Comparison of ENCODE assay signal across 17 cellular contexts in the genomic region with DNA sequence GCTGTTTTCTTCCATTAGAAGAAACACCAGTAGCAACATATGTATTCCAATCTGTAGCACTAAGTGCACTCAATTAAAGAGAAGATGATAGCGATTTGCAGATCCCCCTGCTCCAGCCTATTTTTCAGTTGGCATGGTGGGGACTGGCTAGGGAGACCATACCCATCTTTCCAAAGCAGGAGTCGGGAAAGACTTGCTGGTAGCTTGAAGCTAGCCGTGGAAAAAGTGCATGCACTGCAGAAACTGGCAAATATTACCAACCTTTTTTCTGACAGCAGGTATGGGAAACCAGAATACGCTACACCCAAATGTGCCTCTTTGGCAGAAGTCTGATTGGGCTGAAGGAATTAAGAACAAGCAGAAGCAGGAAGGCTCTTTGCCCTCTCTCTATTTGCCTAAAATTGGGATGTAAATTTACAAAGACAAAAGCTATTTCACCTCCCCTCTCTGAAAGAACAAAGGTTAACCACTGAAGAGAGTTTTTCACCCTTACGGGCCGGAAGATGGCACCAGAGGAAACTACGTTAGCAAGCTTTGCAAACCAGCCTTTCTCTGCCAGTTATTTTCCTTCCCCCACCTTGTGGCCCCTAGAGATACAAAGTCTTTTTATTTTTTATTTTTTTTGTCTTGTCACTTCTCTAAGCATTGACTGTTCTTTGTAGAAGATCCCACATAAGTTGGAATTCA.
DNase-seq lines count a peak whose midpoint lies in the region; ATAC-seq, FAIRE-seq and TF ChIP-seq lines count a peak whose summit lies in the region.
"Had no signal": no experiment of that assay in that cellular context is flagged by ENCODE, and none has a peak within 500 bp of the region (broad histone marks: within the 10 kb centered on the region; RNA-seq: fewer than 3 reads in every experiment).

No MANE protein-coding gene starts in this region.

- peaks cover 18% of the 10 kb centered on the region for H3K4me1 ChIP-seq in HepG2 (ENCODE audit: insufficient read depth, low read length)
- H3K4me1 ChIP-seq: left lung, psoas muscle had no signal

- no peak overlapping the region for H3K27ac ChIP-seq in VCaP
- no peak overlapping the region for H3K27ac ChIP-seq in HepG2 (ENCODE audit: extremely low read length, insufficient read depth, low read length)
- H3K27ac ChIP-seq: left lung, psoas muscle, SK-N-MC had no signal

- no peaks in the 10 kb centered on the region for H3K79me2 ChIP-seq in HepG2 (ENCODE audit: insufficient read depth, low read length)

- TF ChIP-seq RAD21 in HepG2 (CRISPR knock-in tag; IDR thresholded peaks at IDR 0.05) = no peak

- WGBS in HepG2 (ENCODE audit: low lambda C conversion rate) = 9% methylated on average over 7 of the region's 7 CpGs

- H3K9ac ChIP-seq in HepG2 (ENCODE audit: insufficient read depth, low read depth, low read length) = no peak overlapping the region

- H3K36me3 ChIP-seq in GM06990 (ENCODE audit: control insufficient read depth, insufficient read depth, low read length) (no peaks in the 10 kb centered on the region), HepG2 (replicated peaks in 1 of 2; ENCODE audit: control insufficient read depth in 1 of 2, insufficient read depth in 2 of 2, low read length in 2 of 2) (no peaks in the 10 kb centered on the region)
- H3K36me3 ChIP-seq: left lung had no signal

- intact Hi-C loops in HepG2 (cut with micrococcal nuclease; ENCODE audit: unreplicated experiment) = loop anchor here (1.0 to 2.0 kb wide), 2 partner anchors 13 to 875 kb away; no protein-coding TSS in a partner anchor

- no peak overlapping the region for H2AFZ ChIP-seq in HepG2 (ENCODE audit: low read length)

- BruUV-seq in HepG2 (replicated peaks; lab: Mats Ljungman, UMichigan) = no TSS peak

- TF ChIP-seq CTCF in GM06990 (IDR thresholded peaks at IDR 0.05; ENCODE audit: insufficient read depth, low read length, poor library complexity, severe bottlenecking) (peak; percentile 20), VCaP (conservative IDR thresholded peaks at IDR 0.05) (0 out of 2 replicates have a peak, but pooled peaks have one; percentile 15), HepG2 (CRISPR knock-in tag; IDR thresholded peaks at IDR 0.05) (peak; percentile 65)

- no peaks in the 10 kb centered on the region for H4K20me1 ChIP-seq in HepG2 (ENCODE audit: insufficient read depth, low read length)

- POLR2A ChIA-PET in HepG2 (lab: Yijun Ruan, JAX) = no interaction called here

- ATAC-seq in HepG2 (peak; percentile 86), GM21381 (IDR thresholded peaks at IDR 0.05; ENCODE audit: unreplicated experiment) (no peak), GM18873 (IDR thresholded peaks at IDR 0.05; ENCODE audit: low FRiP score, unreplicated experiment) (no peak)
- ATAC-seq: esophagus mucosa; left lung; psoas muscle; stimulated activated naive CD8-positive, alpha-beta T cell treated with anti-CD3 and anti-CD28 coated beads, Interleukin-15, amount 100 ng/mL, for 72 hours had no signal

- peak overlapping the region; percentile 19; the same call in 1 of the 2 replicates for H3K4me2 ChIP-seq in HepG2 (ENCODE audit: low read depth, low read length)

- CTCF ChIA-PET in HepG2 (lab: Yijun Ruan, JAX; ENCODE audit: low intra/inter-chr PET ratio, low total read pairs) = interaction anchor here (1.7 kb wide), 1 partner anchor 876 kb away, joined by 8 read pairs; no protein-coding TSS in a partner anchor

- H3K27me3 ChIP-seq in GM06990 (replicated peaks; ENCODE audit: control insufficient read depth, insufficient read depth, low read length) (no peaks in the 10 kb centered on the region), HepG2 (ENCODE audit: control insufficient read depth in 1 of 2, insufficient read depth in 2 of 2, low read length in 2 of 2) (no peaks in the 10 kb centered on the region)
- H3K27me3 ChIP-seq: left lung had no signal

- H3K4me3 ChIP-seq in GM06990 (replicated peaks; ENCODE audit: low read depth, low read length) (no peak overlapping the region), HepG2 (replicated peaks in 1 of 3; ENCODE audit: insufficient read depth in 1 of 3, low read depth in 2 of 3, low read length in 3 of 3) (no peak overlapping the region)
- H3K4me3 ChIP-seq in Jurkat, Clone E6-1 (ENCODE audit: low read length) = no peak overlapping the region
- H3K4me3 ChIP-seq: left lung, psoas muscle, SK-N-MC had no signal

- no peak for TF ChIP-seq POLR2A in HepG2 (IDR thresholded peaks at IDR 0.05; ENCODE audit: insufficient read depth in 1 of 2, low read depth in 2 of 2, low read length in 2 of 2)

- TF ChIP-seq EP300 in HepG2 (IDR thresholded peaks at IDR 0.05; ENCODE audit: low read depth in 2 of 2, low read length in 2 of 2) = peak in 1 of 2 experiments; percentile 3; a peak in 1 of 4 replicates
- no peak for TF ChIP-seq EP300 in HepG2 (CRISPR knock-in tag; IDR thresholded peaks at IDR 0.05; ENCODE audit: borderline replicate concordance)

- in situ Hi-C loops in HepG2 (cut with HindIII; ENCODE audit: extremely low pct_ligation_motif_present, low pct_unique_long_range_greater_than_20kb) = loop anchor here (10.0 kb wide), 1 partner anchor 873 kb away; no protein-coding TSS in a partner anchor

- DNase-seq in GM06990 (ENCODE audit: extremely low read depth, insufficient read length) (no peak), HepG2 (ENCODE audit: low spot score) (peak; percentile 51), DMS79 treated with DMSO at 0.1 percent for 48 hours (lab: John Stamatoyannopoulos, UW) (no peak), COR-L47 (lab: John Stamatoyannopoulos, UW) (no peak)
- peak; percentile 53 for DNase-seq in Jurkat, Clone E6-1 (ENCODE audit: low read depth, low spot score)
- DNase-seq: activated gamma-delta T cell treated with Interleukin-2 at 50 U/mL for 16 hours; cortex of kidney; left lung; naive B cell; psoas muscle; stimulated activated naive CD8-positive, alpha-beta T cell treated with anti-CD3 and anti-CD28 coated beads, Interleukin-15, amount 100 ng/mL, for 72 hours had no signal

- no peaks in the 10 kb centered on the region for H3K9me3 ChIP-seq in HepG2 (ENCODE audit: low read length)
- H3K9me3 ChIP-seq: psoas muscle had no signal

- FAIRE-seq in HepG2 (lab: Jason Lieb, UNC) = peak; percentile 81
- FAIRE-seq: astrocyte had no signal

TF ChIP-seq in HepG2, 621 proteins besides CTCF, POLR2A, EP300 and RAD21 (continues in another document):
- no peak for TF ChIP-seq ZNF362 (CRISPR knock-in tag; IDR thresholded peaks at IDR 0.05; ENCODE audit: borderline replicate concordance)
- no peak for TF ChIP-seq REL (CRISPR knock-in tag; conservative IDR thresholded peaks at IDR 0.05)
- no peak for TF ChIP-seq MXI1 (IDR thresholded peaks at IDR 0.05; ENCODE audit: borderline replicate concordance, low read depth, low read length)
- no peak for TF ChIP-seq ZNF17 (CRISPR knock-in tag; IDR thresholded peaks at IDR 0.05)
- TF ChIP-seq ZNF468 (CRISPR knock-in tag; IDR thresholded peaks at IDR 0.05) = no peak
- TF ChIP-seq FOXK1 (CRISPR knock-in tag; IDR thresholded peaks at IDR 0.05; ENCODE audit: borderline replicate concordance, low read depth) = no peak
- no peak for TF ChIP-seq JUND (CRISPR knock-in tag; IDR thresholded peaks at IDR 0.05)
- 0 out of 2 replicates have a peak, but pooled peaks have one; percentile 20 for TF ChIP-seq SMC3 (IDR thresholded peaks at IDR 0.05; ENCODE audit: low read length)
- TF ChIP-seq SOX13 (IDR thresholded peaks at IDR 0.05) = no peak
- TF ChIP-seq SOX13 (CRISPR knock-in tag; conservative IDR thresholded peaks at IDR 0.05 in 1 of 2, IDR thresholded peaks at IDR 0.05 in 1 of 2) = peak in 1 of 2 experiments; percentile 58; a peak in 1 of 4 replicates
- TF ChIP-seq ZNF431 (CRISPR knock-in tag; IDR thresholded peaks at IDR 0.05; ENCODE audit: borderline replicate concordance, low read depth) = peak; percentile 93; the same call in 1 of the 2 replicates
- peak; percentile 30; the same call in 1 of the 2 replicates for TF ChIP-seq CREM (IDR thresholded peaks at IDR 0.05)
- no peak for TF ChIP-seq CREM (CRISPR knock-in tag; IDR thresholded peaks at IDR 0.05)
- TF ChIP-seq RNF219 (CRISPR knock-in tag; IDR thresholded peaks at IDR 0.05) = no peak
- no peak for TF ChIP-seq SRY (CRISPR knock-in tag; IDR thresholded peaks at IDR 0.05)
- no peak for TF ChIP-seq TCF7 (IDR thresholded peaks at IDR 0.05; ENCODE audit: low read depth)
- 0 out of 2 replicates have a peak, but pooled peaks have one; percentile 20 for TF ChIP-seq MAFF (IDR thresholded peaks at IDR 0.05; ENCODE audit: low read depth, low read length)
- TF ChIP-seq SAP130 (CRISPR knock-in tag; IDR thresholded peaks at IDR 0.05; ENCODE audit: low read depth) = no peak
- no peak for TF ChIP-seq SOX6 (IDR thresholded peaks at IDR 0.05)
- peak; percentile 53; the same call in 1 of the 2 replicates for TF ChIP-seq SOX6 (CRISPR knock-in tag; IDR thresholded peaks at IDR 0.05)

Comparison
In these comparisons a context has a peak if more than half of its experiments do, and no peak if none do; other contexts are left out.
1. DNase-seq: peak in Jurkat, Clone E6-1 (single experiment) and HepG2 (single experiment); none in GM06990 (single experiment), DMS79 treated with DMSO at 0.1 percent for 48 hours (single experiment) and COR-L47 (single experiment).
2. CTCF ChIP-seq: peak in every context shown above with its lines; median percentile 65 in HepG2; 20 in GM06990; 15 in VCaP.